In genomic region chr5:40834391-40834848, GRCh38 we compare ENCODE assay signal across 8 cellular contexts. TPM values are rescaled to one million over a fixed set of nuclear protein-coding genes. Genes with fewer than 3 reads are reported as not detected.
A peak's percentile ranks its signal among the peaks of the same experiment; 100 is the strongest.
DNase-seq lines count a peak whose midpoint lies in the region; TF ChIP-seq lines count a peak whose summit lies in the region.

No MANE protein-coding gene starts in this region.

- DNase-seq in NOMO-1 (lab: John Stamatoyannopoulos, UW; ENCODE audit: unreplicated experiment in 2 of 2) (peak; percentile 53 to 59), NOMO-1 treated with dmso at 0.1 percent for 144 hours (lab: John Stamatoyannopoulos, UW; ENCODE audit: unreplicated experiment) (no peak), T follicular helper cell (ENCODE audit: low read depth) (peak; percentile 64), caudate nucleus (lab: John Stamatoyannopoulos, UW) (peak in 3 of 61 donors; percentile 5 to 68 (median 41)), lung microvascular endothelial cell (ENCODE audit: low read depth in 2 of 2) (peak; percentile 64 to 74), thyroid gland (peak; percentile 23 to 25), AG20443 (ENCODE audit: low spot score) (no peak), NCI-H345 treated with DMSO at 0.1 percent for 48 hours (lab: John Stamatoyannopoulos, UW; ENCODE audit: unreplicated experiment) (no peak)

- H3K9me3 ChIP-seq in thyroid gland: no peaks in the 10 kb centered on the region

- 1 to 2% methylated on average over 21 of the region's 21 CpGs for WGBS in thyroid gland, 2 donors

- intact Hi-C loops in thyroid gland (cut with DNase I): no loop called here

- H3K27ac ChIP-seq in caudate nucleus (ENCODE audit: low read depth, low read length): peak overlapping the region; percentile 97
- H3K27ac ChIP-seq in thyroid gland: peak overlapping the region; percentile 95 to 99 (median 98)

- H3K4me1 ChIP-seq in thyroid gland: peaks cover 14 to 22% of the 10 kb centered on the region in 2 donors

- no peak for TF ChIP-seq CTCF in thyroid gland (IDR thresholded peaks at IDR 0.05)

- H3K4me3 ChIP-seq in thyroid gland (replicated peaks in 1 of 3): peak overlapping the region; percentile 68 to 74 (median 70)

- TF ChIP-seq POLR2A in thyroid gland (IDR thresholded peaks at IDR 0.05): no peak

- H3K36me3 ChIP-seq in thyroid gland: peaks cover 38% of the 10 kb centered on the region in 2 donors

- no peaks in the 10 kb centered on the region for H3K27me3 ChIP-seq in thyroid gland

RNA-seq across cellular contexts. Expression of gene RPL37, which starts 0.6 kb away (rescaled TPM):
- 2,142 and 2,944 TPM in 2 replicates for total RNA-seq in lung microvascular endothelial cell
- 100 to 1,000 TPM in 2 of 4 donors, 10 to 100 TPM in 2; 54.4 to 499 (median 123) TPM for total RNA-seq in thyroid gland

RNA-seq across cellular contexts. Expression of gene CARD6, which starts 6.7 kb away (rescaled TPM):
- total RNA-seq in lung microvascular endothelial cell: 27.0 and 50.6 TPM in 2 replicates
- total RNA-seq in thyroid gland: 10 to 100 TPM; 15.9 to 32.1 (median 21.0) TPM

RNA-seq across cellular contexts. Expression of gene PRKAA1, which starts 36.2 kb away (rescaled TPM):
- total RNA-seq in lung microvascular endothelial cell: 81.3 and 87.4 TPM in 2 replicates
- total RNA-seq in thyroid gland: 100 to 1,000 TPM in 3 of 4 donors, 10 to 100 TPM in 1; 83.1 to 134 (median 116) TPM

Comparison
In these comparisons a context has a peak if more than half of its experiments do, and no peak if none do; other contexts are left out.
1. DNase-seq: peak in NOMO-1 (2 of 2), T follicular helper cell (single experiment), lung microvascular endothelial cell (2 of 2) and thyroid gland (2 of 2); none in NOMO-1 treated with dmso at 0.1 percent for 144 hours (single experiment), AG20443 (single experiment) and NCI-H345 treated with DMSO at 0.1 percent for 48 hours (single experiment).